ENCODE assay signal across 14 cellular contexts in genomic region chr1:117147856-117148588, GRCh38. TPM values are rescaled to one million over a fixed set of nuclear protein-coding genes. Genes with fewer than 3 reads are reported as not detected.
DNase-seq lines count a peak whose midpoint lies in the region; ATAC-seq and TF ChIP-seq lines count a peak whose summit lies in the region.
"Had no signal": no experiment of that assay in that cellular context is flagged by ENCODE, and none has a peak within 500 bp of the region (broad histone marks: within the 10 kb centered on the region; RNA-seq: fewer than 3 reads in every experiment).

No MANE protein-coding gene starts in this region.

- no peak overlapping the region for H3K9ac ChIP-seq in HCT116 (ENCODE audit: low read length)

- H3K4me1 ChIP-seq in HCT116 (ENCODE audit: control insufficient read depth in 1 of 2, insufficient read depth in 2 of 2, low read length in 2 of 2), result peaks cover 16 to 17% of the 10 kb centered on the region in 2 experiments
- H3K4me1 ChIP-seq: upper lobe of left lung had no signal

- BruUV-seq in HCT116 (replicated peaks; lab: Mats Ljungman, UMichigan), result no TSS peak

- no peak for ATAC-seq in HCT116
- ATAC-seq: naive thymus-derived CD4-positive, alpha-beta T cell had no signal

- peaks cover 2 to 5% of the 10 kb centered on the region in 2 experiments; a peak in 1 of 4 replicates for H3K9me3 ChIP-seq in HCT116 (ENCODE audit: control insufficient read depth in 1 of 2, insufficient read depth in 1 of 2, low read depth in 1 of 2, low read length in 2 of 2)
- H3K9me3 ChIP-seq: upper lobe of left lung had no signal

- no peak for TF ChIP-seq POLR2A in HCT116 (IDR thresholded peaks at IDR 0.05; ENCODE audit: borderline replicate concordance, extremely low read depth, insufficient read depth, insufficient read length)

- H3K27ac ChIP-seq in 22Rv1, result peak overlapping the region; percentile 71
- no peak overlapping the region for H3K27ac ChIP-seq in HCT116 (ENCODE audit: low read depth, low read length)
- no peak overlapping the region for H3K27ac ChIP-seq in caudate nucleus (ENCODE audit: low read depth, low read length)
- H3K27ac ChIP-seq: upper lobe of left lung had no signal

- in situ Hi-C loops in SK-MEL-5 (cut with HindIII; ENCODE audit: low pct_unique_long_range_greater_than_20kb, low sequenced_read_pairs), result no loop called here

- H3K4me3 ChIP-seq in HCT116 (replicated peaks in 1 of 2; ENCODE audit: low read depth in 1 of 2, low read length in 2 of 2) (no peak overlapping the region), fibroblast of pulmonary artery (replicated peaks; ENCODE audit: low read depth, low read length) (no peak overlapping the region)
- H3K4me3 ChIP-seq: upper lobe of left lung had no signal

- RAD21 ChIA-PET in HCT116 (lab: Charles Lee; ENCODE audit: low non-redundant PET in 1 of 2, low total read pairs in 2 of 2, uncharacterized antibody in 2 of 2, unreplicated experiment in 2 of 2), result no interaction called here

- H3K4me2 ChIP-seq in HCT116 (ENCODE audit: low read length), result peak overlapping the region; percentile 53; the same call in 1 of the 2 replicates

- H3K9me2 ChIP-seq in HCT116 (ENCODE audit: insufficient read depth), result 0 out of 2 replicates have a peak, but pooled peaks cover 3% of the 10 kb centered on the region

- intact Hi-C loops in HCT116 (cut with micrococcal nuclease), result no loop called here

- CTCF ChIA-PET in HCT116 (lab: Charles Lee), result interaction anchor here (1.2 to 1.3 kb wide), 2 partner anchors 20 to 137 kb away, joined by 3 read pairs; no protein-coding TSS in a partner anchor

- no peaks in the 10 kb centered on the region for H3K27me3 ChIP-seq in HCT116 (ENCODE audit: insufficient read depth, low read length)
- H3K27me3 ChIP-seq: upper lobe of left lung had no signal

- POLR2A ChIA-PET in HCT116 (lab: Charles Lee), result interaction anchor here (1.8 kb wide), 1 partner anchor 19 kb away, joined by 5 read pairs; no protein-coding TSS in a partner anchor

- no peaks in the 10 kb centered on the region for H3K79me2 ChIP-seq in HCT116 (ENCODE audit: insufficient read depth, low read length)

- no peak overlapping the region for H2AFZ ChIP-seq in HCT116 (ENCODE audit: low read depth, low read length, poor library complexity, severe bottlenecking)

- no peak for DNase-seq in HCT116 (ENCODE audit: low read depth, low spot score)
- DNase-seq in SK-MEL-5 (ENCODE audit: low read depth, low spot score), result peak; percentile 91
- DNase-seq in fibroblast of pulmonary artery (ENCODE audit: low read depth), result peak; percentile 71
- DNase-seq in caudate nucleus (lab: John Stamatoyannopoulos, UW), result no peak
- no peak for DNase-seq in DMS 273 (lab: John Stamatoyannopoulos, UW; ENCODE audit: unreplicated experiment)
- DNase-seq in activated gamma-delta T cell treated with Interleukin-2 at 50 U/mL for 16 hours, result no peak
- DNase-seq in HuH-7 (ENCODE audit: low spot score), result no peak
- DNase-seq: activated CD8-positive, alpha-beta memory T cell treated with anti-CD3 and anti-CD28 coated beads, Interleukin-2, amount 50 U/mL, for 48 hours; amygdala; naive thymus-derived CD4-positive, alpha-beta T cell; OCI-M1; small intestine; upper lobe of left lung had no signal

- no peaks in the 10 kb centered on the region for H4K20me1 ChIP-seq in HCT116 (ENCODE audit: insufficient read depth)

- no peaks in the 10 kb centered on the region for H3K36me3 ChIP-seq in HCT116 (ENCODE audit: control insufficient read depth in 1 of 2, insufficient read depth in 2 of 2, low read length in 2 of 2)
- H3K36me3 ChIP-seq: upper lobe of left lung had no signal

- no peak for TF ChIP-seq RAD21 in HCT116 (IDR thresholded peaks at IDR 0.05; ENCODE audit: low read depth)

- TF ChIP-seq CTCF in 22Rv1 (IDR thresholded peaks at IDR 0.05), result no peak
- no peak for TF ChIP-seq CTCF in HCT116 (IDR thresholded peaks at IDR 0.05 in 2 of 3, conservative IDR thresholded peaks at IDR 0.05 in 1 of 3; ENCODE audit: borderline replicate concordance in 1 of 3, insufficient read depth in 1 of 3, low read depth in 2 of 3, low read length in 2 of 3)
- TF ChIP-seq CTCF in fibroblast of pulmonary artery (IDR thresholded peaks at IDR 0.05; ENCODE audit: low read length, missing control alignments), result no peak

TF ChIP-seq in HCT116, 20 proteins besides CTCF, POLR2A, EP300 and RAD21:
- TF ChIP-seq POLR2AphosphoS5 (IDR thresholded peaks at IDR 0.05; ENCODE audit: low read depth, low read length), result no peak
- TF ChIP-seq ELF1 (IDR thresholded peaks at IDR 0.05; ENCODE audit: borderline replicate concordance, low read depth), result no peak
- no peak for TF ChIP-seq YY1 (IDR thresholded peaks at IDR 0.05; ENCODE audit: extremely low read depth, insufficient replicate concordance, low read depth, low read length)
- TF ChIP-seq REST (IDR thresholded peaks at IDR 0.05; ENCODE audit: low read depth), result no peak
- TF ChIP-seq EZH2phosphoT487 (IDR thresholded peaks at IDR 0.05; ENCODE audit: borderline replicate concordance), result no peak
- no peak for TF ChIP-seq ZNF274 (IDR thresholded peaks at IDR 0.05; ENCODE audit: low read depth, low read length)
- TF ChIP-seq JUND (IDR thresholded peaks at IDR 0.05), result no peak
- no peak for TF ChIP-seq SRF (IDR thresholded peaks at IDR 0.05; ENCODE audit: low read depth)
- TF ChIP-seq ZFX (IDR thresholded peaks at IDR 0.05), result no peak
- TF ChIP-seq ATF3 (IDR thresholded peaks at IDR 0.05), result no peak
- no peak for TF ChIP-seq MAX (IDR thresholded peaks at IDR 0.05)
- TF ChIP-seq SP1 (IDR thresholded peaks at IDR 0.05; ENCODE audit: low read depth), result no peak
- no peak for TF ChIP-seq EZH2 (IDR thresholded peaks at IDR 0.05)
- TF ChIP-seq EGR1 (IDR thresholded peaks at IDR 0.05; ENCODE audit: low read depth), result no peak
- TF ChIP-seq TCF7L2 (IDR thresholded peaks at IDR 0.05; ENCODE audit: borderline replicate concordance, extremely low read depth, insufficient read depth, insufficient read length), result no peak
- no peak for TF ChIP-seq ZBTB33 (IDR thresholded peaks at IDR 0.05; ENCODE audit: extremely low read depth, insufficient replicate concordance, low read length)
- TF ChIP-seq CBX3 (IDR thresholded peaks at IDR 0.05; ENCODE audit: low read depth), result no peak
- no peak for TF ChIP-seq SIN3A (IDR thresholded peaks at IDR 0.05; ENCODE audit: low read depth)
TF ChIP-seq in HCT116: peak in this region for 0.

RNA-seq across cellular contexts. Expression of gene TRIM45, which starts 26.5 kb away (rescaled TPM):
- total RNA-seq in HCT116 (2021; ENCODE audit: unreplicated experiment), result 3.5 TPM
- 4.0 TPM in 2 replicates for polyA plus RNA-seq in HCT116 (2012)
- 14.8 and 16.0 TPM in 2 replicates for total RNA-seq in SK-MEL-5 (2014; rRNA removed; shearing (Covaris generic))
- polyA plus RNA-seq in SK-MEL-5 (2015; cell fraction: cytosol; rRNA removed), result 11.4 and 12.7 TPM in 2 replicates
- 60.2 and 86.9 TPM in 2 replicates for polyA plus RNA-seq in SK-MEL-5 (2015; cell fraction: nucleus; rRNA removed)
- polyA plus RNA-seq: naive thymus-derived CD4-positive, alpha-beta T cell had no signal

Comparison
In these comparisons a context has a peak if more than half of its experiments do, and no peak if none do; other contexts are left out.
1. DNase-seq: peak in SK-MEL-5 (single experiment) and fibroblast of pulmonary artery (single experiment); none in HCT116 (single experiment), caudate nucleus (0 of 61), DMS 273 (single experiment), activated gamma-delta T cell treated with Interleukin-2 at 50 U/mL for 16 hours (single experiment) and HuH-7 (single experiment).